ENCODE assay signal across 20 cellular contexts in the genomic region with DNA sequence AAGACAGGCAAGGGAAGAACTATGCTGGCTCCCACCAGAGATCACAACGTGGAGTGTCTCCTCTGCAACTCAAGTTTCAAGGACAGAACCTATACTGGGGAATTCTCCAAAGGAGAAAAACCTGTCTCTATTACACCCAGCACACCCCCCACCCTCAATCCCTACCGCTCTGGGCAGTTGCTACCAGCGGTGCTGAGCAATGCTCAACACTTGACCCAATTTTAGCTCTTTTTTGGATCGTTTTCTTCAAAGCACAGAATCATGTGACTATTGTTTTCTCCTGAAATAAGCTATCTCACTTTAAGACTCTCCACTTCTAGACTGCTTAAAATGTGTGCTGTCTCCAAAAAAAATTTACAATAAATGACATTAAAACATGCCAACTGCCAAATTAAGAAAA. TPM values are rescaled to one million over a fixed set of nuclear protein-coding genes. Genes with fewer than 3 reads are reported as not detected.
DNase-seq lines count a peak whose midpoint lies in the region; ATAC-seq, FAIRE-seq and TF ChIP-seq lines count a peak whose summit lies in the region.
"Had no signal": no experiment of that assay in that cellular context is flagged by ENCODE, and none has a peak within 500 bp of the region (broad histone marks: within the 10 kb centered on the region; RNA-seq: fewer than 3 reads in every experiment).

No MANE protein-coding gene starts in this region.

- H4K20me1 ChIP-seq in astrocyte (ENCODE audit: insufficient read depth, low read length): no peaks in the 10 kb centered on the region

- ATAC-seq in left lung (peak; percentile 28), right lobe of liver (no peak), Right ventricle myocardium superior (ENCODE audit: poor library complexity) (no peak)
- ATAC-seq: gastrocnemius medialis had no signal

- no peaks in the 10 kb centered on the region for H3K79me2 ChIP-seq in astrocyte (ENCODE audit: insufficient read depth, low read length)

- H3K36me3 Mint-ChIP-seq in astrocyte (ENCODE audit: low read depth, unreplicated experiment): no peaks in the 10 kb centered on the region
- H3K36me3 Mint-ChIP-seq: stimulated activated effector memory CD8-positive, alpha-beta T cell treated with anti-CD3 and anti-CD28 coated beads, Interleukin-12 subunit alpha, Interleukin-12 subunit beta, amount 100 ng/mL, for 72 hours had no signal

- H3K9me3 ChIP-seq in astrocyte (ENCODE audit: insufficient read depth, low read depth, low read length) (no peaks in the 10 kb centered on the region), left lung (no peaks in the 10 kb centered on the region), right lobe of liver (no peaks in the 10 kb centered on the region)
- H3K9me3 ChIP-seq: gastrocnemius medialis, left ventricle myocardium inferior, Peyer's patch had no signal

- TF ChIP-seq POLR2A in right lobe of liver (IDR thresholded peaks at IDR 0.05): no peak

- H3K4me1 Mint-ChIP-seq in astrocyte (ENCODE audit: low read depth, unreplicated experiment): peaks cover 23% of the 10 kb centered on the region

- H3K27ac Mint-ChIP-seq in astrocyte (ENCODE audit: unreplicated experiment): no peak overlapping the region
- H3K27ac Mint-ChIP-seq: B cell; dendritic cell treated with granulocyte-macrophage colony-stimulating factor and Interleukin-4, amounts not matched to agents 40 ng/mL and 50 ng/mL, for 4 days; stimulated activated effector memory CD8-positive, alpha-beta T cell treated with anti-CD3 and anti-CD28 coated beads, Interleukin-12 subunit alpha, Interleukin-12 subunit beta, amount 100 ng/mL, for 72 hours had no signal

- H2AFZ ChIP-seq in astrocyte (ENCODE audit: low read depth, low read length): no peak overlapping the region

- no peak overlapping the region for H3K4me2 ChIP-seq in astrocyte (ENCODE audit: low read length)

- H3K36me3 ChIP-seq in astrocyte (ENCODE audit: insufficient read depth, low read length): no peaks in the 10 kb centered on the region
- H3K36me3 ChIP-seq in left lung: no peaks in the 10 kb centered on the region
- H3K36me3 ChIP-seq in right lobe of liver: no peaks in the 10 kb centered on the region
- H3K36me3 ChIP-seq: gastrocnemius medialis, left ventricle myocardium inferior, Peyer's patch had no signal

- DNase-seq in DMS53 (lab: John Stamatoyannopoulos, UW) (peak; percentile 40), DMS53 treated with DMSO at 0.1 percent for 48 hours (lab: John Stamatoyannopoulos, UW; ENCODE audit: unreplicated experiment) (no peak), astrocyte (ENCODE audit: low read depth) (no peak), left lung (no peak), substantia nigra (lab: John Stamatoyannopoulos, UW) (peak in 9 of 49 donors; percentile 10 to 64 (median 43)), DMS79 (lab: John Stamatoyannopoulos, UW) (no peak), right lobe of liver (no peak), Right ventricle myocardium superior (no peak)
- DNase-seq: activated CD4-positive, alpha-beta T cell treated with anti-CD3 and anti-CD28 coated beads for 1 hour; NCI-H1417 treated with DMSO at 0.1 percent for 48 hours; Peyer's patch; T1000 had no signal

- H3K4me3 ChIP-seq in astrocyte (ENCODE audit: insufficient read depth, low read depth, low read length) (no peak overlapping the region), left lung (no peak overlapping the region), right lobe of liver (no peak overlapping the region)
- H3K4me3 ChIP-seq: gastrocnemius medialis, left ventricle myocardium inferior, Peyer's patch, SK-N-MC had no signal

- H3K9me3 Mint-ChIP-seq in astrocyte (ENCODE audit: unreplicated experiment): no peaks in the 10 kb centered on the region
- H3K9me3 Mint-ChIP-seq: dendritic cell treated with granulocyte-macrophage colony-stimulating factor and Interleukin-4, amounts not matched to agents 40 ng/mL and 50 ng/mL, for 4 days; stimulated activated effector memory CD8-positive, alpha-beta T cell treated with anti-CD3 and anti-CD28 coated beads, Interleukin-12 subunit alpha, Interleukin-12 subunit beta, amount 100 ng/mL, for 72 hours had no signal

- H3K4me1 ChIP-seq in astrocyte (ENCODE audit: insufficient read depth, low read length) (no peaks in the 10 kb centered on the region), left lung (peaks cover 0 to 19% of the 10 kb centered on the region in 2 donors), right lobe of liver (peaks cover 0 to 5% (median 0%) of the 10 kb centered on the region in 4 donors)
- H3K4me1 ChIP-seq: gastrocnemius medialis had no signal

- H3K27me3 Mint-ChIP-seq in astrocyte (ENCODE audit: low read depth, unreplicated experiment): no peaks in the 10 kb centered on the region

- FAIRE-seq in astrocyte (lab: Jason Lieb, UNC): no peak
- FAIRE-seq: bronchial epithelial cell had no signal

- TF ChIP-seq CTCF in astrocyte (IDR thresholded peaks at IDR 0.05; ENCODE audit: insufficient read depth, low read depth, low read length): no peak
- no peak for TF ChIP-seq CTCF in left lung (IDR thresholded peaks at IDR 0.05)
- TF ChIP-seq CTCF in right lobe of liver (IDR thresholded peaks at IDR 0.05): no peak

- no peak overlapping the region for H3K9ac ChIP-seq in astrocyte (ENCODE audit: low read length)

- intact Hi-C loops in left lung (cut with DNase I): no loop called here
- intact Hi-C loops in right lobe of liver (cut with DNase I): no loop called here
- intact Hi-C loops in Right ventricle myocardium superior (cut with DNase I): no loop called here

- no peak overlapping the region for H3K27ac ChIP-seq in astrocyte (ENCODE audit: low read depth, low read length)
- H3K27ac ChIP-seq in left lung: no peak overlapping the region
- peak overlapping the region; percentile 98 for H3K27ac ChIP-seq in substantia nigra (ENCODE audit: low read depth, low read length, poor library complexity, severe bottlenecking)
- H3K27ac ChIP-seq in right lobe of liver: no peak overlapping the region
- H3K27ac ChIP-seq: 22Rv1, gastrocnemius medialis, left ventricle myocardium inferior, Peyer's patch, SK-N-MC had no signal

- H3K27me3 ChIP-seq in astrocyte (ENCODE audit: insufficient read depth, low read length) (no peaks in the 10 kb centered on the region), left lung (no peaks in the 10 kb centered on the region), right lobe of liver (no peaks in the 10 kb centered on the region)
- H3K27me3 ChIP-seq: Peyer's patch had no signal

- peak overlapping the region; percentile 18 for H3K4me3 Mint-ChIP-seq in astrocyte (ENCODE audit: unreplicated experiment)
- H3K4me3 Mint-ChIP-seq: dendritic cell treated with granulocyte-macrophage colony-stimulating factor and Interleukin-4, amounts not matched to agents 40 ng/mL and 50 ng/mL, for 4 days; stimulated activated effector memory CD8-positive, alpha-beta T cell treated with anti-CD3 and anti-CD28 coated beads, Interleukin-12 subunit alpha, Interleukin-12 subunit beta, amount 100 ng/mL, for 72 hours had no signal

- WGBS in right lobe of liver (ENCODE audit: insufficient coverage, low coverage, low lambda C conversion rate, missing lambda C conversion rate): 56% methylated on average over 4 of the region's 4 CpGs

RNA-seq across cellular contexts. Expression of a gene that starts 23.3 kb away (rescaled TPM):
- total RNA-seq in astrocyte (2.8 and 3.3 TPM in 2 replicates), left lung (10 to 100 TPM; 16.8 to 22.0 TPM), right lobe of liver (10 to 100 TPM; 14.8 to 20.9 (median 17.9) TPM), Right ventricle myocardium superior (2.1 TPM)
